ENCODE assay signal across 1 cellular context in genomic region chr3:124217542-124217941, GRCh38.
TF ChIP-seq lines count a peak whose summit lies in the region.

No MANE protein-coding gene starts in this region.

TF ChIP-seq in HepG2, 621 proteins besides CTCF, POLR2A, EP300 and RAD21 (continued from another document and continues in another):
- TF ChIP-seq ZNF256 (CRISPR knock-in tag; conservative IDR thresholded peaks at IDR 0.05) (peak; percentile 84; the same call in 1 of the 2 replicates), ERF (CRISPR knock-in tag; IDR thresholded peaks at IDR 0.05) (peak; percentile 97), TFE3 (CRISPR knock-in tag; IDR thresholded peaks at IDR 0.05) (peak; percentile 91), ZBTB25 (CRISPR knock-in tag; IDR thresholded peaks at IDR 0.05) (peak; percentile 89; the same call in 1 of the 2 replicates), ZHX1 (CRISPR knock-in tag; IDR thresholded peaks at IDR 0.05; ENCODE audit: low read depth) (peak; percentile 82), HMGA1 (CRISPR knock-in tag; conservative IDR thresholded peaks at IDR 0.05) (no peak), ELF1 (CRISPR knock-in tag; IDR thresholded peaks at IDR 0.05) (peak; percentile 48; the same call in 1 of the 2 replicates), ZNF225 (CRISPR knock-in tag; IDR thresholded peaks at IDR 0.05) (peak; percentile 26; the same call in 1 of the 2 replicates), ETV5 (CRISPR knock-in tag; IDR thresholded peaks at IDR 0.05; ENCODE audit: borderline replicate concordance) (peak; percentile 60; the same call in 1 of the 2 replicates), AHR (CRISPR knock-in tag; IDR thresholded peaks at IDR 0.05) (peak; percentile 85), ZNF143 (CRISPR knock-in tag; IDR thresholded peaks at IDR 0.05) (no peak), MXD4 (CRISPR knock-in tag; IDR thresholded peaks at IDR 0.05) (peak; percentile 83; the same call in 1 of the 2 replicates), ZNF570 (CRISPR knock-in tag; IDR thresholded peaks at IDR 0.05; ENCODE audit: borderline replicate concordance) (no peak), ZNF468 (CRISPR knock-in tag; IDR thresholded peaks at IDR 0.05) (no peak), ZFY (CRISPR knock-in tag; IDR thresholded peaks at IDR 0.05) (peak; percentile 36; the same call in 1 of the 2 replicates), TBL1XR1 (IDR thresholded peaks at IDR 0.05; ENCODE audit: borderline replicate concordance, low read length, partially characterized antibody) (no peak), ZNF207 (IDR thresholded peaks at IDR 0.05; ENCODE audit: borderline replicate concordance) (no peak), ZNF629 (CRISPR knock-in tag; conservative IDR thresholded peaks at IDR 0.05) (0 out of 2 replicates have a peak, but pooled peaks have one; percentile 18), YY1 (IDR thresholded peaks at IDR 0.05; ENCODE audit: insufficient read depth, insufficient replicate concordance, low read depth, low read length) (no peak), SALL2 (CRISPR knock-in tag; IDR thresholded peaks at IDR 0.05) (peak; percentile 78; the same call in 1 of the 2 replicates), ZNF577 (CRISPR knock-in tag; IDR thresholded peaks at IDR 0.05; ENCODE audit: borderline replicate concordance, low read depth) (no peak), FOXP4 (CRISPR knock-in tag; IDR thresholded peaks at IDR 0.05) (peak; percentile 45), LBX2 (CRISPR knock-in tag; IDR thresholded peaks at IDR 0.05; ENCODE audit: borderline replicate concordance) (peak; percentile 73; the same call in 1 of the 2 replicates), PLSCR1 (CRISPR knock-in tag; IDR thresholded peaks at IDR 0.05; ENCODE audit: borderline replicate concordance) (no peak), FOXM1 (CRISPR knock-in tag; IDR thresholded peaks at IDR 0.05) (no peak), ZNF101 (CRISPR knock-in tag; IDR thresholded peaks at IDR 0.05; ENCODE audit: borderline replicate concordance, low read depth) (no peak), ZBTB2 (CRISPR knock-in tag; IDR thresholded peaks at IDR 0.05; ENCODE audit: low read depth) (no peak), ZNF18 (CRISPR knock-in tag; IDR thresholded peaks at IDR 0.05; ENCODE audit: insufficient replicate concordance) (peak; percentile 41), KDM2A (CRISPR knock-in tag; IDR thresholded peaks at IDR 0.05; ENCODE audit: borderline replicate concordance, low read depth) (peak; percentile 56; the same call in 1 of the 2 replicates), PAF1 (CRISPR knock-in tag; IDR thresholded peaks at IDR 0.05) (no peak), DNMT1 (CRISPR knock-in tag; IDR thresholded peaks at IDR 0.05) (no peak), GZF1 (CRISPR knock-in tag; IDR thresholded peaks at IDR 0.05) (peak; percentile 57; the same call in 1 of the 2 replicates), ZUFSP (CRISPR knock-in tag; IDR thresholded peaks at IDR 0.05; ENCODE audit: borderline replicate concordance) (no peak), CSRNP1 (CRISPR knock-in tag; IDR thresholded peaks at IDR 0.05) (no peak), BCLAF1 (IDR thresholded peaks at IDR 0.05) (no peak), ZNF703 (CRISPR knock-in tag; IDR thresholded peaks at IDR 0.05; ENCODE audit: borderline replicate concordance) (no peak), ZMAT3 (CRISPR knock-in tag; conservative IDR thresholded peaks at IDR 0.05) (peak; percentile 79; the same call in 1 of the 2 replicates), KDM5A (IDR thresholded peaks at IDR 0.05; ENCODE audit: borderline replicate concordance, low read length) (no peak)
